Comparison of ENCODE assay signal across 8 cellular contexts in the genomic region with DNA sequence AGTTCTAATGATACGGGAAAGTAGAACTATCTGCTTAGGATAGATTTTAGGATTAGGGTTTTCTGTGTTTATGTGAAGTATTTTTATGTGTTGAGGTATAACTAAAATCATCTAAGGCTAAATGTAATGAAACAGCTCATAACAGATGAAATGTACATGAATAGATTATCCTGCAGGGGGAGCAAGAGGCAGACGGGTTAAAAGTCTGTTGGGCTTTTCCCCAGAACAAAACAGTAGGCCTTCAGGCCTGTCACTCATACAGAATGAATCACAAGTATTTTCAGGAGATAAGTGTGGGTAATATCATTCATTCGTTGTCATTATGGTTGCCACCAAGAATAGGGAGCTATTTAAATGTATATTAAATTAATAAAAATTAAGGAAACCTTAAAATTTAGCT.
DNase-seq lines count a peak whose midpoint lies in the region; ATAC-seq and TF ChIP-seq lines count a peak whose summit lies in the region.

No MANE protein-coding gene starts in this region.

- TF ChIP-seq CTCF in RWPE1 (conservative IDR thresholded peaks at IDR 0.05; ENCODE audit: low read depth), result peak; percentile 42
- peak; percentile 86 for TF ChIP-seq CTCF in chondrocyte (IDR thresholded peaks at IDR 0.05)
- peak; percentile 74 for TF ChIP-seq CTCF in type B pancreatic cell (conservative IDR thresholded peaks at IDR 0.05)

- H3K9me3 Mint-ChIP-seq in chondrocyte (ENCODE audit: low read depth) (no peaks in the 10 kb centered on the region), type B pancreatic cell (no peaks in the 10 kb centered on the region)

- peak; percentile 5 for DNase-seq in NK-92 treated with Interleukin-12 subunit alpha and Interleukin-12 subunit beta, amount 100 ng/mL, for 24 hours (lab: John Stamatoyannopoulos, UW)
- no peak for DNase-seq in NK-92 (lab: John Stamatoyannopoulos, UW; ENCODE audit: unreplicated experiment)
- DNase-seq in RWPE1 (ENCODE audit: low spot score), result peak; percentile 48
- DNase-seq in chondrocyte (ENCODE audit: low spot score), result no peak
- DNase-seq in lung microvascular endothelial cell (ENCODE audit: low read depth in 2 of 2), result peak; percentile 70 to 74
- DNase-seq in type B pancreatic cell (ENCODE audit: extremely low spot score, unreplicated experiment), result no peak
- no peak for DNase-seq in COLO668 (lab: John Stamatoyannopoulos, UW; ENCODE audit: unreplicated experiment)

- H3K36me3 Mint-ChIP-seq in chondrocyte (ENCODE audit: low read depth) (peaks cover 34% of the 10 kb centered on the region), type B pancreatic cell (peaks cover 67% of the 10 kb centered on the region)

- H3K4me1 Mint-ChIP-seq in chondrocyte (ENCODE audit: low read depth) (peaks cover 12% of the 10 kb centered on the region), type B pancreatic cell (ENCODE audit: unreplicated experiment) (no peaks in the 10 kb centered on the region)

- H3K27ac Mint-ChIP-seq in chondrocyte (ENCODE audit: unreplicated experiment), result peak overlapping the region; percentile 13
- H3K27ac Mint-ChIP-seq in type B pancreatic cell, result peak overlapping the region; percentile 46

- H3K27me3 Mint-ChIP-seq in chondrocyte (ENCODE audit: low read depth) (no peaks in the 10 kb centered on the region), type B pancreatic cell (no peaks in the 10 kb centered on the region)

- ATAC-seq in HG03159 (IDR thresholded peaks at IDR 0.05; ENCODE audit: unreplicated experiment), result peak; percentile 66

- CTCF ChIA-PET in RWPE1 (lab: Yijun Ruan, JAX), result interaction anchor here (0.6 to 1.8 kb wide), 6 partner anchors 12 to 562 kb away, joined by 3 to 7 read pairs (median 4); no protein-coding TSS in a partner anchor

- POLR2A ChIA-PET in RWPE1 (lab: Yijun Ruan, JAX; ENCODE audit: low non-redundant PET), result no interaction called here

- no peak overlapping the region for H3K27ac ChIP-seq in RWPE1

- no peak overlapping the region for H3K4me3 Mint-ChIP-seq in chondrocyte (ENCODE audit: unreplicated experiment)
- no peak overlapping the region for H3K4me3 Mint-ChIP-seq in type B pancreatic cell

Comparison
In these comparisons a context has a peak if more than half of its experiments do, and no peak if none do; other contexts are left out.
1. DNase-seq: peak in NK-92 treated with Interleukin-12 subunit alpha and Interleukin-12 subunit beta, amount 100 ng/mL, for 24 hours (single experiment), RWPE1 (single experiment) and lung microvascular endothelial cell (2 of 2); none in NK-92 (single experiment), chondrocyte (single experiment), type B pancreatic cell (single experiment) and COLO668 (single experiment).
2. Peak in every context shown above with its lines, with median percentiles within 50 percentile points of each other: CTCF ChIP-seq.